In genomic region chr16:17657037-17657436, GRCh38 we compare ENCODE assay signal across 23 cellular contexts.
"Had no signal": no experiment of that assay in that cellular context is flagged by ENCODE, and none has a peak within 500 bp of the region (broad histone marks: within the 10 kb centered on the region; RNA-seq: fewer than 3 reads in every experiment).

No MANE protein-coding gene starts in this region.

- H3K36me3 ChIP-seq: right lobe of liver, tibial artery had no signal

- DNase-seq: activated CD4-positive, alpha-beta T cell treated with anti-CD3 and anti-CD28 coated beads, Interleukin-2, amount 10 ng/mL, durations not matched to agents 7 days and 5 days; activated CD4-positive, CD25-positive, alpha-beta regulatory T cell treated with anti-CD3 and anti-CD28 coated beads, Interleukin-2, amount 50 U/mL, for 72 hours; activated CD8-positive, alpha-beta T cell treated with anti-CD3 and anti-CD28 coated beads for 36 hours; activated gamma-delta T cell treated with Interleukin-2 at 50 U/mL for 16 hours; aorta; dermis blood vessel endothelial cell; effector CD8-positive, alpha-beta T cell; foreskin keratinocyte; left cardiac atrium; mesenchymal stem cell; mucosa of descending colon; nephron progenitor cell; occipital lobe; right lobe of liver; stimulated activated CD4-positive, alpha-beta T cell treated with anti-CD3 and anti-CD28 coated beads, Interleukin-1b, Interleukin-23, amount 100 ng/mL, for 48 hours; stimulated activated naive CD8-positive, alpha-beta T cell treated with anti-CD3 and anti-CD28 coated beads, Interleukin-15, amount 100 ng/mL, for 72 hours; tibial artery had no signal

- H3K79me2 ChIP-seq: hepatocyte had no signal

- H3K4me1 ChIP-seq: foreskin keratinocyte, right lobe of liver, tibial artery had no signal

- H3K36me3 Mint-ChIP-seq: activated naive CD4-positive, alpha-beta T cell treated with anti-CD3 and anti-CD28 coated beads, Interleukin-2, amount 50 U/mL, for 72 hours; brain had no signal

- H3K27ac ChIP-seq: foreskin keratinocyte, hepatocyte, right lobe of liver, skin epidermis, tibial artery, VCaP had no signal

- ATAC-seq: activated CD8-positive, alpha-beta T cell treated with anti-CD3 and anti-CD28 coated beads for 36 hours; activated naive CD4-positive, alpha-beta T cell treated with anti-CD3 and anti-CD28 coated beads, Interleukin-2, amount 50 U/mL, for 72 hours; foreskin keratinocyte; left cardiac atrium; mucosa of descending colon; right lobe of liver; stimulated activated naive CD8-positive, alpha-beta T cell treated with anti-CD3 and anti-CD28 coated beads, Interleukin-15, amount 100 ng/mL, for 72 hours had no signal

- H3K4me3 ChIP-seq: hepatocyte, mucosa of descending colon, right lobe of liver, skin epidermis, tibial artery had no signal

- H3K27ac Mint-ChIP-seq: activated CD4-positive, alpha-beta T cell treated with anti-CD3 and anti-CD28 coated beads, Interleukin-2, amount 10 ng/mL, durations not matched to agents 7 days and 5 days; activated CD8-positive, alpha-beta T cell treated with anti-CD3 and anti-CD28 coated beads for 36 hours; activated naive CD4-positive, alpha-beta T cell treated with anti-CD3 and anti-CD28 coated beads, Interleukin-2, amount 50 U/mL, for 72 hours; activated T-helper 1 cell treated with anti-CD3 and anti-CD28 coated beads, Interleukin-12 subunit alpha, Interleukin-12 subunit beta, Interleukin-2, Interleukin-4 antibody, amounts not matched to agents 30 ng/mL and 10 ng/mL and 1 ng/mL, durations not matched to agents 14 hours and 24 hours and 36 hours; brain; nephron progenitor cell; stimulated activated naive CD8-positive, alpha-beta T cell treated with anti-CD3 and anti-CD28 coated beads, Interleukin-15, amount 100 ng/mL, for 72 hours had no signal

- H3K9me3 ChIP-seq: mucosa of descending colon, right lobe of liver, tibial artery had no signal

- H3K4me3 Mint-ChIP-seq: activated CD4-positive, alpha-beta T cell treated with anti-CD3 and anti-CD28 coated beads, Interleukin-2, amount 10 ng/mL, durations not matched to agents 7 days and 5 days; activated CD8-positive, alpha-beta T cell treated with anti-CD3 and anti-CD28 coated beads for 36 hours; activated T-helper 1 cell treated with anti-CD3 and anti-CD28 coated beads, Interleukin-12 subunit alpha, Interleukin-12 subunit beta, Interleukin-2, Interleukin-4 antibody, amounts not matched to agents 30 ng/mL and 10 ng/mL and 1 ng/mL, durations not matched to agents 14 hours and 24 hours and 36 hours; brain; nephron progenitor cell; stimulated activated naive CD8-positive, alpha-beta T cell treated with anti-CD3 and anti-CD28 coated beads, Interleukin-15, amount 100 ng/mL, for 72 hours had no signal

- H3K4me1 Mint-ChIP-seq: activated CD4-positive, alpha-beta T cell treated with anti-CD3 and anti-CD28 coated beads, Interleukin-2, amount 10 ng/mL, durations not matched to agents 7 days and 5 days had no signal

- H3K4me2 ChIP-seq: hepatocyte had no signal

- H3K27me3 ChIP-seq: foreskin keratinocyte, hepatocyte, right lobe of liver had no signal

- H3K9me3 Mint-ChIP-seq: activated CD4-positive, alpha-beta T cell treated with anti-CD3 and anti-CD28 coated beads, Interleukin-2, amount 10 ng/mL, durations not matched to agents 7 days and 5 days; activated CD8-positive, alpha-beta T cell treated with anti-CD3 and anti-CD28 coated beads for 36 hours; activated naive CD4-positive, alpha-beta T cell treated with anti-CD3 and anti-CD28 coated beads, Interleukin-2, amount 50 U/mL, for 72 hours; activated T-helper 1 cell treated with anti-CD3 and anti-CD28 coated beads, Interleukin-12 subunit alpha, Interleukin-12 subunit beta, Interleukin-2, Interleukin-4 antibody, amounts not matched to agents 30 ng/mL and 10 ng/mL and 1 ng/mL, durations not matched to agents 14 hours and 24 hours and 36 hours; nephron progenitor cell; stimulated activated naive CD8-positive, alpha-beta T cell treated with anti-CD3 and anti-CD28 coated beads, Interleukin-15, amount 100 ng/mL, for 72 hours had no signal

- H2AFZ ChIP-seq: hepatocyte had no signal
